ENCODE assay signal across 1 cellular context in genomic region chr15:40909662-40910625, GRCh38.
TF ChIP-seq lines count a peak whose summit lies in the region.

No MANE protein-coding gene starts in this region.

TF ChIP-seq in GM23338, 12 proteins besides CTCF, POLR2A, EP300 and RAD21 (continued from another document):
- no peak for TF ChIP-seq ZNF462 (CRISPR knock-in tag; IDR thresholded peaks at IDR 0.05)
- TF ChIP-seq NANOG (IDR thresholded peaks at IDR 0.05; ENCODE audit: borderline replicate concordance): no peak
- TF ChIP-seq REST (IDR thresholded peaks at IDR 0.05; ENCODE audit: unreplicated experiment): no peak
- no peak for TF ChIP-seq POLR2AphosphoS5 (IDR thresholded peaks at IDR 0.05; ENCODE audit: low read depth)
- TF ChIP-seq CREB1 (CRISPR knock-in tag; IDR thresholded peaks at IDR 0.05; ENCODE audit: low read depth): no peak
- TF ChIP-seq JUNB (IDR thresholded peaks at IDR 0.05; ENCODE audit: unreplicated experiment): no peak
- no peak for TF ChIP-seq ETS1 (IDR thresholded peaks at IDR 0.05)
- TF ChIP-seq ZNF114 (CRISPR knock-in tag; IDR thresholded peaks at IDR 0.05): no peak
- TF ChIP-seq EZH2 (IDR thresholded peaks at IDR 0.05; ENCODE audit: low read depth, unreplicated experiment): no peak
